Comparison of ENCODE assay signal across 9 cellular contexts in genomic region chr19:19619121-19619848, GRCh38. TPM values are rescaled to one million over a fixed set of nuclear protein-coding genes. Genes with fewer than 3 reads are reported as not detected.
DNase-seq lines count a peak whose midpoint lies in the region; ATAC-seq, FAIRE-seq and TF ChIP-seq lines count a peak whose summit lies in the region.
"Had no signal": no experiment of that assay in that cellular context is flagged by ENCODE, and none has a peak within 500 bp of the region (broad histone marks: within the 10 kb centered on the region; RNA-seq: fewer than 3 reads in every experiment).

No MANE protein-coding gene starts in this region.

- TF ChIP-seq RAD21 in K562 (CRISPR knock-in tag; conservative IDR thresholded peaks at IDR 0.05 in 1 of 2, IDR thresholded peaks at IDR 0.05 in 1 of 2) = no peak

- H3K27me3 Mint-ChIP-seq in natural killer cell (ENCODE audit: low read depth in 2 of 2) = no peaks in the 10 kb centered on the region

- no peak for TF ChIP-seq CTCF in K562 (IDR thresholded peaks at IDR 0.05 in 2 of 3, conservative IDR thresholded peaks at IDR 0.05 in 1 of 3; ENCODE audit: insufficient read depth in 2 of 3, low read depth in 1 of 3, low read length in 3 of 3)
- no peak for TF ChIP-seq CTCF in natural killer cell (IDR thresholded peaks at IDR 0.05)

- DNase-seq in K562 (ENCODE audit: extremely low read depth in 1 of 4, low spot score in 3 of 4) = no peak
- no peak for DNase-seq in natural killer cell
- no peak for DNase-seq in C1 segment of cervical spinal cord (lab: John Stamatoyannopoulos, UW)
- no peak for DNase-seq in NCI-H1436 treated with DMSO at 0.1 percent for 48 hours (lab: John Stamatoyannopoulos, UW)

- CTCF ChIA-PET in K562 (lab: Yijun Ruan, JAX; ENCODE audit: low intra/inter-chr PET ratio) = no interaction called here

- no peaks in the 10 kb centered on the region for H3K9me1 ChIP-seq in K562 (ENCODE audit: control insufficient read depth, insufficient read depth, low read length)

- H3K36me3 Mint-ChIP-seq in natural killer cell = no peaks in the 10 kb centered on the region

- no peak for TF ChIP-seq EP300 in K562 (IDR thresholded peaks at IDR 0.05; ENCODE audit: low read length)

- no peaks in the 10 kb centered on the region for H3K9me3 ChIP-seq in BLaER1
- H3K9me3 ChIP-seq in HUES64 (ENCODE audit: insufficient read depth, low read depth, low read length) = no peaks in the 10 kb centered on the region
- no peaks in the 10 kb centered on the region for H3K9me3 ChIP-seq in K562 (replicated peaks; ENCODE audit: control insufficient read depth, insufficient read depth, low read depth, low read length)

- H3K27ac ChIP-seq in BLaER1 (no peak overlapping the region), HUES64 (ENCODE audit: low read depth, low read length) (no peak overlapping the region), K562 (ENCODE audit: extremely low read depth, low read depth, low read length) (no peak overlapping the region)

- BruUV-seq in K562 (replicated peaks; lab: Mats Ljungman, UMichigan) = no TSS peak

- H3K27me3 ChIP-seq in BLaER1 (no peaks in the 10 kb centered on the region), HUES64 (ENCODE audit: insufficient read depth, low read length) (peaks cover 9% of the 10 kb centered on the region), K562 (ENCODE audit: control insufficient read depth in 2 of 2, insufficient read depth in 2 of 2, low read length in 2 of 2) (no peaks in the 10 kb centered on the region; a peak in 1 of 5 replicates)

- H3K9ac ChIP-seq in BLaER1 (no peak overlapping the region), HUES64 (ENCODE audit: low read depth, low read length) (no peak overlapping the region), K562 (ENCODE audit: insufficient read depth in 1 of 2, low read depth in 2 of 2, low read length in 2 of 2) (peak overlapping the region in 1 of 2 experiments; percentile 58; a peak in 1 of 4 replicates)

- no peak for TF ChIP-seq POLR2A in K562 (conservative IDR thresholded peaks at IDR 0.05)

- peak overlapping the region; percentile 89 for H3K4me2 ChIP-seq in BLaER1
- peak overlapping the region; percentile 74 for H3K4me2 ChIP-seq in K562 (ENCODE audit: insufficient read depth, low read length)

- H3K4me3 Mint-ChIP-seq in natural killer cell = peak overlapping the region; percentile 92

- ATAC-seq in K562 (no peak), natural killer cell (no peak), HG03565 (IDR thresholded peaks at IDR 0.05; ENCODE audit: unreplicated experiment) (no peak), HG02852 (IDR thresholded peaks at IDR 0.05; ENCODE audit: unreplicated experiment) (no peak)

- intact Hi-C loops in K562 (cut with micrococcal nuclease) (no loop called here), natural killer cell (cut with micrococcal nuclease) (loop anchor here (2.0 kb wide), 1 partner anchor 202 kb away; the partner anchor contains the start of gene ZNF506)

- whole genome bisulfite sequencing in HUES64 = 86% methylated on average over 22 of the region's 22 CpGs
- 34% methylated on average over 21 of the region's 22 CpGs for WGBS in K562 (ENCODE audit: insufficient coverage, low coverage, missing lambda C conversion rate)

- peaks cover 35 to 39% of the 10 kb centered on the region in 2 donors for H3K4me1 Mint-ChIP-seq in natural killer cell

- peak overlapping the region; percentile 67 for H3K4me3 ChIP-seq in BLaER1
- peak overlapping the region; percentile 60 for H3K4me3 ChIP-seq in HUES64 (ENCODE audit: low read length)
- H3K4me3 ChIP-seq in K562 = peak overlapping the region; percentile 45; the same call in 1 of the 2 replicates

- no peaks in the 10 kb centered on the region for H3K79me2 ChIP-seq in K562 (ENCODE audit: control insufficient read depth, insufficient read depth, low read length)

- H3K9me3 Mint-ChIP-seq in natural killer cell = no peaks in the 10 kb centered on the region

- in situ Hi-C loops in K562 (cut with MboI) = no loop called here

- POLR2A ChIA-PET in K562 (lab: Yijun Ruan, JAX) = interaction anchor here (0.9 kb wide), 1 partner anchor 68 kb away, joined by 7 read pairs; no protein-coding TSS in a partner anchor

- peaks cover 31% of the 10 kb centered on the region for H3K4me1 ChIP-seq in BLaER1
- H3K4me1 ChIP-seq in HUES64 (ENCODE audit: insufficient read depth, low read length) = no peaks in the 10 kb centered on the region
- H3K4me1 ChIP-seq in K562 (replicated peaks in 1 of 2; ENCODE audit: control insufficient read depth in 2 of 2, insufficient read depth in 2 of 2, low read length in 2 of 2) = peaks cover 7 to 28% of the 10 kb centered on the region in 2 experiments

- H3K27ac Mint-ChIP-seq in natural killer cell = peak overlapping the region; percentile 90 to 94

- peaks cover 31% of the 10 kb centered on the region for H3K36me3 ChIP-seq in BLaER1
- peaks cover 24% of the 10 kb centered on the region for H3K36me3 ChIP-seq in HUES64 (ENCODE audit: insufficient read depth, low read length)
- H3K36me3 ChIP-seq in K562 (ENCODE audit: control insufficient read depth, insufficient read depth, low read length) = no peaks in the 10 kb centered on the region

- no peak for FAIRE-seq in K562 (lab: Jason Lieb, UNC)

- H2AFZ ChIP-seq in K562 (ENCODE audit: low read depth, low read length) = peak overlapping the region; percentile 42

- H4K20me1 ChIP-seq in BLaER1 (peaks cover 19% of the 10 kb centered on the region; the same call in 1 of the 2 replicates), K562 (replicated peaks; ENCODE audit: control insufficient read depth, insufficient read depth, low read length) (no peaks in the 10 kb centered on the region)

RNA-seq across cellular contexts. Expression of gene PBX4, which starts 0.8 kb away (rescaled TPM):
- 2.3 TPM for polyA plus RNA-seq in HUES64 (2013, experiment 1 of 2)
- 2.0 TPM for polyA plus RNA-seq in HUES64 (2013, experiment 2 of 2)
- 4.4 and 8.4 TPM in 2 replicates for total RNA-seq in K562 (2011; cell fraction: chromatin; rRNA removed; ENCODE audit: low replicate concordance)
- total RNA-seq in K562 (2011; cell fraction: nucleolus; rRNA removed) = 4.8 and 5.3 TPM in 2 replicates
- total RNA-seq in K562 (2011; cell fraction: nucleoplasm; rRNA removed) = 3.2 and 4.2 TPM in 2 replicates
- total RNA-seq in K562 (2014; rRNA removed) = 1.2 and 2.2 TPM in 2 replicates
- 0.73 and 0.86 TPM in 2 replicates for total RNA-seq in K562 (2014; rRNA removed; fragmentation: Illumina TruSeq; extraction: Trizol)
- 2.0 and 2.1 TPM in 2 replicates for total RNA-seq in K562 (2015; rRNA removed; fragmentation: Illumina TruSeq; extraction: Trizol)
- 2.0 and 2.1 TPM in 2 replicates for total RNA-seq in K562 (2021)
- 2.7 and 3.1 TPM in 2 replicates for polyA plus RNA-seq in K562 (2011; rRNA removed)
- polyA plus RNA-seq in K562 (2011; cell fraction: cytosol; rRNA removed) = 2.3 and 3.1 TPM in 2 replicates
- polyA plus RNA-seq in K562 (2011; cell fraction: nucleus; rRNA removed) = 5.2 and 12.2 TPM in 2 replicates
- 2.0 and 4.6 TPM in 2 replicates for polyA plus RNA-seq in K562 (2012)
- 0.92 and 2.5 TPM in 2 replicates for polyA plus RNA-seq in K562 (2014; fragmentation: Illumina TruSeq; extraction: Trizol)
- polyA plus RNA-seq in K562 (2014; fragmentation: Nextera tagmentation; extraction: Ambion mirVana) = under 1 TPM in 1 of 2 experiments, not detected in 1; 0.11 TPM
- polyA plus RNA-seq in K562 (2014; rRNA removed) = 3.8 and 5.9 TPM in 2 replicates
- polyA minus RNA-seq in K562 (2011; rRNA and poly(A)+ RNA removed) = 0.98 and 1.0 TPM in 2 replicates
- 1.8 TPM in 1 of 2 replicates, not detected in the other for polyA minus RNA-seq in K562 (2011; cell fraction: cytosol; rRNA and poly(A)+ RNA removed)
- 3.2 and 3.4 TPM in 2 replicates for polyA minus RNA-seq in K562 (2011; cell fraction: nucleus; rRNA and poly(A)+ RNA removed)
- 10 to 100 TPM; 10.7 to 15.9 (median 11.1) TPM for total RNA-seq in natural killer cell
- total RNA-seq: HT1080 had no signal

RNA-seq across cellular contexts. Expression of gene LPAR2, which starts 8.7 kb away (rescaled TPM):
- 44.0 TPM for polyA plus RNA-seq in HUES64 (2013, experiment 1 of 2)
- 40.5 TPM for polyA plus RNA-seq in HUES64 (2013, experiment 2 of 2)
- 44.7 and 88.0 TPM in 2 replicates for total RNA-seq in K562 (2011; cell fraction: chromatin; rRNA removed; ENCODE audit: low replicate concordance)
- 27.1 and 27.2 TPM in 2 replicates for total RNA-seq in K562 (2011; cell fraction: nucleolus; rRNA removed)
- total RNA-seq in K562 (2011; cell fraction: nucleoplasm; rRNA removed) = 34.0 and 49.1 TPM in 2 replicates
- total RNA-seq in K562 (2014; rRNA removed) (2.3 and 3.3 TPM in 2 replicates), K562 (2014; rRNA removed; fragmentation: Illumina TruSeq; extraction: Trizol) (1.8 and 1.9 TPM in 2 replicates), K562 (2015; rRNA removed; fragmentation: Illumina TruSeq; extraction: Trizol) (4.0 and 4.4 TPM in 2 replicates), K562 (2021) (7.0 and 10.3 TPM in 2 replicates), natural killer cell (10 to 100 TPM; 52.1 to 81.5 (median 56.4) TPM)
- polyA plus RNA-seq in K562 (2011; rRNA removed) (4.4 and 9.4 TPM in 2 replicates), K562 (2014; fragmentation: Illumina TruSeq; extraction: Trizol) (6.5 and 7.8 TPM in 2 replicates), K562 (2014; fragmentation: Nextera tagmentation; extraction: Ambion mirVana) (under 1 TPM; 0.63 TPM), K562 (2014; rRNA removed) (8.1 and 13.8 TPM in 2 replicates)
- polyA plus RNA-seq in K562 (2011; cell fraction: cytosol; rRNA removed) = 7.7 and 7.9 TPM in 2 replicates
- 76.8 and 108 TPM in 2 replicates for polyA plus RNA-seq in K562 (2011; cell fraction: nucleus; rRNA removed)
- 9.5 and 18.9 TPM in 2 replicates for polyA plus RNA-seq in K562 (2012)
- polyA minus RNA-seq in K562 (2011; rRNA and poly(A)+ RNA removed) = 2.7 and 3.6 TPM in 2 replicates
- polyA minus RNA-seq in K562 (2011; cell fraction: cytosol; rRNA and poly(A)+ RNA removed) = 1.6 and 2.5 TPM in 2 replicates
- polyA minus RNA-seq in K562 (2011; cell fraction: nucleus; rRNA and poly(A)+ RNA removed) = 6.6 and 7.2 TPM in 2 replicates

RNA-seq across cellular contexts. Expression of gene GMIP, which starts 24.2 kb away (rescaled TPM):
- 8.1 TPM for polyA plus RNA-seq in HUES64 (2013, experiment 1 of 2)
- polyA plus RNA-seq in HUES64 (2013, experiment 2 of 2) = 10.3 TPM
- total RNA-seq in K562 (2011; cell fraction: chromatin; rRNA removed; ENCODE audit: low replicate concordance) = 36.6 and 78.6 TPM in 2 replicates
- 26.7 and 27.8 TPM in 2 replicates for total RNA-seq in K562 (2011; cell fraction: nucleolus; rRNA removed)
- total RNA-seq in K562 (2011; cell fraction: nucleoplasm; rRNA removed) = 17.3 and 24.6 TPM in 2 replicates
- total RNA-seq in K562 (2014; rRNA removed) (9.9 and 12.6 TPM in 2 replicates), K562 (2014; rRNA removed; fragmentation: Illumina TruSeq; extraction: Trizol) (2.2 and 3.9 TPM in 2 replicates), K562 (2015; rRNA removed; fragmentation: Illumina TruSeq; extraction: Trizol) (3.2 and 3.3 TPM in 2 replicates), K562 (2021) (13.5 and 15.8 TPM in 2 replicates), natural killer cell (100 to 1,000 TPM; 134 to 188 (median 150) TPM)
- polyA plus RNA-seq in K562 (2011; rRNA removed) (2.9 and 5.1 TPM in 2 replicates), K562 (2014; fragmentation: Illumina TruSeq; extraction: Trizol) (5.4 and 6.3 TPM in 2 replicates), K562 (2014; fragmentation: Nextera tagmentation; extraction: Ambion mirVana) (under 1 TPM; 0.14 to 0.38 TPM), K562 (2014; rRNA removed) (6.8 and 12.5 TPM in 2 replicates)
- polyA plus RNA-seq in K562 (2011; cell fraction: cytosol; rRNA removed) = 2.3 and 3.5 TPM in 2 replicates
- 27.3 and 36.6 TPM in 2 replicates for polyA plus RNA-seq in K562 (2011; cell fraction: nucleus; rRNA removed)
- polyA plus RNA-seq in K562 (2012) = 8.7 and 16.6 TPM in 2 replicates
- 5.1 and 5.4 TPM in 2 replicates for polyA minus RNA-seq in K562 (2011; rRNA and poly(A)+ RNA removed)
- 3.7 and 6.4 TPM in 2 replicates for polyA minus RNA-seq in K562 (2011; cell fraction: cytosol; rRNA and poly(A)+ RNA removed)
- polyA minus RNA-seq in K562 (2011; cell fraction: nucleus; rRNA and poly(A)+ RNA removed) = 6.6 and 8.1 TPM in 2 replicates

RNA-seq across cellular contexts. Expression of gene ATP13A1, which starts 44.2 kb away (rescaled TPM):
- 33.5 TPM for polyA plus RNA-seq in HUES64 (2013, experiment 1 of 2)
- polyA plus RNA-seq in HUES64 (2013, experiment 2 of 2) = 27.5 TPM
- 206 and 610 TPM in 2 replicates for total RNA-seq in K562 (2011; cell fraction: chromatin; rRNA removed; ENCODE audit: low replicate concordance)
- total RNA-seq in K562 (2011; cell fraction: nucleolus; rRNA removed) = 371 and 377 TPM in 2 replicates
- 207 and 218 TPM in 2 replicates for total RNA-seq in K562 (2011; cell fraction: nucleoplasm; rRNA removed)
- total RNA-seq in K562 (2014; rRNA removed) = 32.5 and 41.6 TPM in 2 replicates
- 20.1 and 21.6 TPM in 2 replicates for total RNA-seq in K562 (2014; rRNA removed; fragmentation: Illumina TruSeq; extraction: Trizol)
- 19.6 and 21.8 TPM in 2 replicates for total RNA-seq in K562 (2015; rRNA removed; fragmentation: Illumina TruSeq; extraction: Trizol)
- total RNA-seq in K562 (2021) = 68.0 and 83.8 TPM in 2 replicates
- 23.1 and 45.6 TPM in 2 replicates for polyA plus RNA-seq in K562 (2011; rRNA removed)
- 27.8 and 39.0 TPM in 2 replicates for polyA plus RNA-seq in K562 (2011; cell fraction: cytosol; rRNA removed)
- 418 and 536 TPM in 2 replicates for polyA plus RNA-seq in K562 (2011; cell fraction: nucleus; rRNA removed)
- polyA plus RNA-seq in K562 (2012) = 43.7 and 80.1 TPM in 2 replicates
- 27.9 and 46.9 TPM in 2 replicates for polyA plus RNA-seq in K562 (2014; fragmentation: Illumina TruSeq; extraction: Trizol)
- polyA plus RNA-seq in K562 (2014; fragmentation: Nextera tagmentation; extraction: Ambion mirVana) = 1 to 10 TPM in 1 of 2 experiments, under 1 TPM in 1; 0.90 to 1.8 TPM
- 49.2 and 58.9 TPM in 2 replicates for polyA plus RNA-seq in K562 (2014; rRNA removed)
- 35.7 and 39.3 TPM in 2 replicates for polyA minus RNA-seq in K562 (2011; rRNA and poly(A)+ RNA removed)
- 32.4 and 39.3 TPM in 2 replicates for polyA minus RNA-seq in K562 (2011; cell fraction: cytosol; rRNA and poly(A)+ RNA removed)
- polyA minus RNA-seq in K562 (2011; cell fraction: nucleus; rRNA and poly(A)+ RNA removed) = 107 and 134 TPM in 2 replicates
- total RNA-seq in natural killer cell = 10 to 100 TPM; 58.1 to 73.2 (median 67.7) TPM

RNA-seq across cellular contexts. Expression of gene ZNF101, which starts 49.4 kb away (rescaled TPM):
- polyA plus RNA-seq in HUES64 (2013, experiment 1 of 2) = 24.6 TPM
- polyA plus RNA-seq in HUES64 (2013, experiment 2 of 2) = 20.5 TPM
- 25.4 and 44.7 TPM in 2 replicates for total RNA-seq in K562 (2011; cell fraction: chromatin; rRNA removed; ENCODE audit: low replicate concordance)
- total RNA-seq in K562 (2011; cell fraction: nucleolus; rRNA removed) = 19.6 and 22.2 TPM in 2 replicates
- 33.1 and 41.5 TPM in 2 replicates for total RNA-seq in K562 (2011; cell fraction: nucleoplasm; rRNA removed)
- total RNA-seq in K562 (2014; rRNA removed) (9.5 and 10.6 TPM in 2 replicates), K562 (2014; rRNA removed; fragmentation: Illumina TruSeq; extraction: Trizol) (19.3 and 19.8 TPM in 2 replicates), K562 (2015; rRNA removed; fragmentation: Illumina TruSeq; extraction: Trizol) (14.6 and 14.7 TPM in 2 replicates), K562 (2021) (13.1 and 17.5 TPM in 2 replicates), natural killer cell (10 to 100 TPM; 35.7 to 58.7 (median 41.0) TPM)
- polyA plus RNA-seq in K562 (2011; rRNA removed) (14.9 and 20.3 TPM in 2 replicates), K562 (2014; fragmentation: Illumina TruSeq; extraction: Trizol) (10.6 and 11.1 TPM in 2 replicates), K562 (2014; fragmentation: Nextera tagmentation; extraction: Ambion mirVana) (10 to 100 TPM in 1 of 2 experiments, 1 to 10 TPM in 1; 9.6 to 11.8 TPM), K562 (2014; rRNA removed) (8.6 and 12.4 TPM in 2 replicates)
- polyA plus RNA-seq in K562 (2011; cell fraction: cytosol; rRNA removed) = 4.6 and 7.6 TPM in 2 replicates
- 6.4 and 7.7 TPM in 2 replicates for polyA plus RNA-seq in K562 (2011; cell fraction: nucleus; rRNA removed)
- 7.0 and 7.5 TPM in 2 replicates for polyA plus RNA-seq in K562 (2012)
- 28.3 and 34.7 TPM in 2 replicates for polyA minus RNA-seq in K562 (2011; rRNA and poly(A)+ RNA removed)
- 7.5 and 7.6 TPM in 2 replicates for polyA minus RNA-seq in K562 (2011; cell fraction: cytosol; rRNA and poly(A)+ RNA removed)
- 4.4 and 9.1 TPM in 2 replicates for polyA minus RNA-seq in K562 (2011; cell fraction: nucleus; rRNA and poly(A)+ RNA removed)
